In the genomic region with DNA sequence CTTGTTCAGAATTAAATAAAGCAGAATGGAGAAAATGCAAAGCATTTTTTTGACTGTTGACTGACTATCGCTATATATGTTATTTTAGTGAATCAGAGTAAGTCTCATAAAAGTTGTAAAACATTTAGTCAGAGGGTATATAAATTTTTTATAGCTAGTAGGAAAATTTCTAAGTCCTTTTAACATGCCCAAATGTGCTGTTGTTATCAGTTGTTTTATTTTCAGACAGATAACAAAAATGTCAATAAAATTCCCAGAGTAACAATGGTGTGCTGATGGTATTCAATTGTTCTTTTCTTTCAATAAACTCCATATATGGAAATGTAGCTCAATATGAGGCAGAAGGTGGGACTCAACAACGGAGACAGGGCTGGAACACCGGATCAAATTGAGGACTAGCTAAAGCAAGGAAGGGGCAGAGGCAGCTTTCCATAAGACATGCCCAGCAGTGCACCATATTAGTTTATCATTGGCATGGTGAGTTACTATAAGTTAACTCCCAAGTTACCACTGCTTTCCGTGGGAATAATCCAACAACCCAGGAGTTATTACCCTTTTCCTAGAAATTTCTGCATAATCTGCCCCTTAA, we compare ENCODE assay signal across 35 cellular contexts. TPM values are rescaled to one million over a fixed set of nuclear protein-coding genes. Genes with fewer than 3 reads are reported as not detected.
DNase-seq lines count a peak whose midpoint lies in the region; ATAC-seq, FAIRE-seq and TF ChIP-seq lines count a peak whose summit lies in the region.
"Had no signal": no experiment of that assay in that cellular context is flagged by ENCODE, and none has a peak within 500 bp of the region (broad histone marks: within the 10 kb centered on the region; RNA-seq: fewer than 3 reads in every experiment).

No MANE protein-coding gene starts in this region.

- no peaks in the 10 kb centered on the region for H3K27me3 ChIP-seq in HAP-1 (ENCODE audit: low read depth)
- H3K27me3 ChIP-seq in endothelial cell of umbilical vein (ENCODE audit: control insufficient read depth in 2 of 2, insufficient read depth in 2 of 2, low read length in 2 of 2) = no peaks in the 10 kb centered on the region
- no peaks in the 10 kb centered on the region for H3K27me3 ChIP-seq in foreskin keratinocyte
- H3K27me3 ChIP-seq: colonic mucosa, MG63, Peyer's patch, SJCRH30 had no signal

- H3K4me1 ChIP-seq in HAP-1 (peaks cover 78% of the 10 kb centered on the region), endothelial cell of umbilical vein (ENCODE audit: control insufficient read depth, extremely low read depth, insufficient read depth, low read length) (peaks cover 95% of the 10 kb centered on the region), foreskin keratinocyte (peaks cover 4% of the 10 kb centered on the region)
- H3K4me1 ChIP-seq: colonic mucosa had no signal

- BruUV-seq in endothelial cell of umbilical vein (replicated peaks; lab: Mats Ljungman, UMichigan) = no TSS peak

- H3K9me3 ChIP-seq in HAP-1 = peaks cover 3% of the 10 kb centered on the region; the same call in 1 of the 2 replicates
- H3K9me3 ChIP-seq in endothelial cell of umbilical vein (replicated peaks; ENCODE audit: control insufficient read depth, insufficient read depth, low read length) = no peaks in the 10 kb centered on the region
- H3K9me3 ChIP-seq: colonic mucosa, Peyer's patch had no signal

- no peaks in the 10 kb centered on the region for H3K9me1 ChIP-seq in endothelial cell of umbilical vein (replicated peaks; ENCODE audit: control insufficient read depth, extremely low read depth, insufficient read depth, low read length)

- ATAC-seq in foreskin keratinocyte = no peak
- ATAC-seq in Right ventricle myocardium inferior = no peak
- ATAC-seq: activated naive CD4-positive, alpha-beta T cell treated with anti-CD3 and anti-CD28 coated beads, Interleukin-2, amount 50 U/mL, for 72 hours; K562; natural killer cell; stimulated activated effector memory CD8-positive, alpha-beta T cell treated with anti-CD3 and anti-CD28 coated beads, Interleukin-12 subunit alpha, Interleukin-12 subunit beta, amount 100 ng/mL, for 72 hours had no signal

- H3K79me2 ChIP-seq in endothelial cell of umbilical vein (ENCODE audit: control insufficient read depth, insufficient read depth, low read length) = peaks cover 36% of the 10 kb centered on the region

- H3K9ac ChIP-seq in endothelial cell of umbilical vein (replicated peaks; ENCODE audit: extremely low read depth, insufficient read depth, low read length) = peak overlapping the region; percentile 47

- intact Hi-C loops in endothelial cell of umbilical vein (cut with micrococcal nuclease) (no loop called here), Right ventricle myocardium inferior (cut with DNase I) (no loop called here)

- dilution Hi-C loops in endothelial cell of umbilical vein (cut with MboI; ENCODE audit: extremely low pct_ligation_motif_present, low sequenced_read_pairs) = no loop called here

- in situ Hi-C loops in HAP-1 (cut with MboI; ENCODE audit: low sequenced_read_pairs) = no loop called here

- H3K27ac ChIP-seq in endothelial cell of umbilical vein (ENCODE audit: insufficient read depth, low read depth, low read length) = peak overlapping the region; percentile 83
- H3K27ac ChIP-seq in foreskin keratinocyte = no peak overlapping the region
- H3K27ac ChIP-seq: 22Rv1, colonic mucosa, epithelial cell of prostate, Peyer's patch, SJCRH30, transverse colon had no signal

- FAIRE-seq in endothelial cell of umbilical vein (lab: Jason Lieb, UNC) = peak; percentile 12
- FAIRE-seq: bronchial epithelial cell, K562 had no signal

- POLR2A ChIA-PET in endothelial cell of umbilical vein (lab: Charles Lee) = interaction anchor here (1.2 kb wide), 2 partner anchors 25 to 26 kb away, joined by 4 read pairs; a partner anchor contains a TSS

- peak; percentile 38 for DNase-seq in A172 (ENCODE audit: low spot score)
- DNase-seq in HAP-1 (ENCODE audit: low spot score in 2 of 2) = peak; percentile 61 to 77
- peak; percentile 46 for DNase-seq in M059J (ENCODE audit: low read depth)
- peak; percentile 71 for DNase-seq in endothelial cell of umbilical vein (ENCODE audit: low read depth, low spot score)
- no peak for DNase-seq in NCI-H2029 treated with DMSO at 0.1 percent for 48 hours (lab: John Stamatoyannopoulos, UW)
- DNase-seq in foreskin keratinocyte = no peak
- no peak for DNase-seq in Right ventricle myocardium inferior (ENCODE audit: missing footprints)
- no peak for DNase-seq in NCI-H2081 (lab: John Stamatoyannopoulos, UW)
- DNase-seq: activated CD4-positive, alpha-beta T cell treated with anti-CD3 and anti-CD28 coated beads, Interleukin-2, amount 10 ng/mL, durations not matched to agents 24 days and 14 days; activated CD8-positive, alpha-beta memory T cell treated with anti-CD3 and anti-CD28 coated beads for 24 hours; activated T-cell treated with anti-CD3 and anti-CD28 coated beads for 4 hours; amygdala; colonic mucosa; DMS79 treated with DMSO at 0.1 percent for 48 hours; effector CD4-positive, alpha-beta T cell; GOT3; hippocampal formation; MG63; natural killer cell; NCI-H1417; NCI-H2029; NCI-H226; NCI-H526 treated with DMSO at 0.1 percent for 48 hours; nucleus accumbens; Peyer's patch; SJCRH30; T1000; transverse colon had no signal

- H3K4me2 ChIP-seq in endothelial cell of umbilical vein (ENCODE audit: insufficient read depth, low read length) = peak overlapping the region; percentile 69

- TF ChIP-seq CTCF in endothelial cell of umbilical vein (IDR thresholded peaks at IDR 0.05; ENCODE audit: extremely low read depth in 1 of 2, insufficient read depth in 1 of 2, low read depth in 1 of 2, low read length in 2 of 2) (no peak), foreskin keratinocyte (conservative IDR thresholded peaks at IDR 0.05) (no peak)

- H3K36me3 ChIP-seq in HAP-1 (replicated peaks) (no peaks in the 10 kb centered on the region), endothelial cell of umbilical vein (ENCODE audit: control insufficient read depth in 2 of 2, extremely low read depth in 1 of 2, insufficient read depth in 2 of 2, low read length in 2 of 2) (no peaks in the 10 kb centered on the region)
- H3K36me3 ChIP-seq: colonic mucosa, Peyer's patch, transverse colon had no signal

- CTCF ChIA-PET in endothelial cell of umbilical vein (lab: Charles Lee) = interaction anchor here (0.7 to 3.2 kb wide), 5 partner anchors 9 to 187 kb away, joined by 3 to 30 read pairs (median 3); a partner anchor contains a TSS

- peak overlapping the region; percentile 1 for H2AFZ ChIP-seq in endothelial cell of umbilical vein (ENCODE audit: low read depth, low read length)

- no peak for TF ChIP-seq POLR2A in endothelial cell of umbilical vein (IDR thresholded peaks at IDR 0.05; ENCODE audit: low read depth, low read length)

- no peaks in the 10 kb centered on the region for H4K20me1 ChIP-seq in endothelial cell of umbilical vein (replicated peaks; ENCODE audit: control insufficient read depth, extremely low read depth, insufficient read depth, low read length)

- H3K4me3 ChIP-seq in HAP-1 (no peak overlapping the region), endothelial cell of umbilical vein (replicated peaks in 1 of 3; ENCODE audit: insufficient read depth in 1 of 3, low read depth in 1 of 3, low read length in 3 of 3) (no peak overlapping the region)
- H3K4me3 ChIP-seq: colonic mucosa, K562, MG63, Peyer's patch, SJCRH30, transverse colon had no signal

TF ChIP-seq in endothelial cell of umbilical vein, 7 proteins besides CTCF, POLR2A, EP300 and RAD21:
- TF ChIP-seq FOS (IDR thresholded peaks at IDR 0.05; ENCODE audit: borderline replicate concordance, insufficient read depth, low read length) = no peak
- TF ChIP-seq MYC (IDR thresholded peaks at IDR 0.05; ENCODE audit: low read depth, low read length) = no peak
- TF ChIP-seq POLR2AphosphoS5 (IDR thresholded peaks at IDR 0.05; ENCODE audit: insufficient read depth, low read depth, low read length) = peak; percentile 33
- TF ChIP-seq JUN (IDR thresholded peaks at IDR 0.05; ENCODE audit: borderline replicate concordance, insufficient read depth, insufficient read length, low read depth) = peak; percentile 16

RNA-seq across cellular contexts. Expression of a gene that starts 26.6 kb away (rescaled TPM):
- 234 and 320 TPM in 2 replicates for total RNA-seq in A172 (2014; rRNA removed; shearing (Covaris generic))
- total RNA-seq in M059J (2014; rRNA removed; shearing (Covaris generic)) = 98.9 and 126 TPM in 2 replicates
- total RNA-seq in endothelial cell of umbilical vein (43.0 and 53.8 TPM in 2 replicates), foreskin keratinocyte (7.7 and 11.3 TPM in 2 replicates), Right ventricle myocardium inferior (6.7 TPM)
- polyA plus RNA-seq in endothelial cell of umbilical vein (24.4 and 24.7 TPM in 2 replicates), foreskin keratinocyte (1.9 and 2.4 TPM in 2 replicates)
- 28.6 and 29.3 TPM in 2 replicates for polyA plus RNA-seq in endothelial cell of umbilical vein (2011; cell fraction: cytosol; rRNA removed)
- polyA plus RNA-seq in endothelial cell of umbilical vein (2011; cell fraction: nucleus; rRNA removed) = 38.7 and 44.8 TPM in 2 replicates
- polyA plus RNA-seq in endothelial cell of umbilical vein (2012) = 27.3 and 33.7 TPM in 2 replicates
- 54.1 and 69.8 TPM in 2 replicates for polyA minus RNA-seq in endothelial cell of umbilical vein
- polyA minus RNA-seq in endothelial cell of umbilical vein (2011; cell fraction: cytosol; rRNA and poly(A)+ RNA removed) = not detected
- 128 and 148 TPM in 2 replicates for polyA minus RNA-seq in endothelial cell of umbilical vein (2011; cell fraction: nucleus; rRNA and poly(A)+ RNA removed)
- total RNA-seq: activated CD4-positive, alpha-beta T cell treated with anti-CD3 and anti-CD28 coated beads, Interleukin-2, amount 10 ng/mL, durations not matched to agents 24 days and 14 days; activated naive CD4-positive, alpha-beta T cell treated with anti-CD3 and anti-CD28 coated beads, Interleukin-2, amount 50 U/mL, for 72 hours; activated T-helper 2 cell treated with anti-CD3 and anti-CD28 coated beads, Interferon-gamma antibody, Interleukin-2, Interleukin-4, amounts not matched to agents 10 μg/mL and 5 μg/mL and 100 μg/mL, durations not matched to agents 14 hours and 24 hours and 36 hours; natural killer cell had no signal

Comparison
In these comparisons a context has a peak if more than half of its experiments do, and no peak if none do; other contexts are left out.
1. DNase-seq: peak in A172 (single experiment), HAP-1 (2 of 2), M059J (single experiment) and endothelial cell of umbilical vein (single experiment); none in NCI-H2029 treated with DMSO at 0.1 percent for 48 hours (single experiment), foreskin keratinocyte (0 of 2), Right ventricle myocardium inferior (single experiment) and NCI-H2081 (0 of 2).